In genomic region chr22:36563898-36564297, GRCh38 we compare ENCODE assay signal across 18 cellular contexts. TPM values are rescaled to one million over a fixed set of nuclear protein-coding genes. Genes with fewer than 3 reads are reported as not detected.
DNase-seq lines count a peak whose midpoint lies in the region; ATAC-seq and TF ChIP-seq lines count a peak whose summit lies in the region.
"Had no signal": no experiment of that assay in that cellular context is flagged by ENCODE, and none has a peak within 500 bp of the region (broad histone marks: within the 10 kb centered on the region; RNA-seq: fewer than 3 reads in every experiment).

No MANE protein-coding gene starts in this region.

- peaks cover 27% of the 10 kb centered on the region for H3K4me1 ChIP-seq in BLaER1
- peaks cover 14% of the 10 kb centered on the region for H3K4me1 ChIP-seq in SJCRH30
- H3K4me1 ChIP-seq in osteoblast (ENCODE audit: insufficient read depth, low read length) = peaks cover 6% of the 10 kb centered on the region

- H3K27ac Mint-ChIP-seq in endothelial cell (ENCODE audit: unreplicated experiment) = peak overlapping the region; percentile 15
- H3K27ac Mint-ChIP-seq: CD4-positive, alpha-beta T cell had no signal

- H3K36me3 ChIP-seq in BLaER1 (no peaks in the 10 kb centered on the region), SJCRH30 (no peaks in the 10 kb centered on the region), osteoblast (ENCODE audit: insufficient read depth, low read length) (no peaks in the 10 kb centered on the region)

- H2AFZ ChIP-seq in osteoblast (ENCODE audit: low read length) = no peak overlapping the region

- H3K27me3 ChIP-seq in BLaER1 (peaks cover 21% of the 10 kb centered on the region), SJCRH30 (no peaks in the 10 kb centered on the region), osteoblast (ENCODE audit: insufficient read depth, low read length) (peaks cover 16% of the 10 kb centered on the region)

- no peak overlapping the region for H3K27ac ChIP-seq in BLaER1
- H3K27ac ChIP-seq in SJCRH30 = peak overlapping the region; percentile 79
- no peak overlapping the region for H3K27ac ChIP-seq in osteoblast (ENCODE audit: low read depth, low read length)
- H3K27ac ChIP-seq: C4-2B, HL-60 had no signal

- intact Hi-C loops in Right ventricle myocardium superior (cut with DNase I) = no loop called here

- DNase-seq in SJCRH30 (no peak), endothelial cell (ENCODE audit: low spot score) (no peak), osteoblast (ENCODE audit: insufficient read length, low spot score, missing footprints) (peak; percentile 8), Right ventricle myocardium superior (no peak)
- DNase-seq: 8988T; CD4-positive, alpha-beta T cell; DMS153; DMS79; GF-D8; GOT3; IMR-90; KBM-7 had no signal

- H3K36me3 Mint-ChIP-seq in endothelial cell (ENCODE audit: low read depth, unreplicated experiment) = no peaks in the 10 kb centered on the region

- no peak for ATAC-seq in Right ventricle myocardium superior (ENCODE audit: poor library complexity)
- no peak for ATAC-seq in HG03280 (IDR thresholded peaks at IDR 0.05; ENCODE audit: unreplicated experiment)
- no peak for ATAC-seq in GM18520 (IDR thresholded peaks at IDR 0.05; ENCODE audit: unreplicated experiment)
- ATAC-seq in activated CD4-positive, CD25-positive, alpha-beta regulatory T cell treated with anti-CD3 and anti-CD28 coated beads, Interleukin-2, amount 50 U/mL, for 24 hours = no peak

- no peak for TF ChIP-seq CTCF in endothelial cell (IDR thresholded peaks at IDR 0.05; ENCODE audit: unreplicated experiment)
- no peak for TF ChIP-seq CTCF in osteoblast (IDR thresholded peaks at IDR 0.05; ENCODE audit: extremely low read depth, low read depth, low read length)

- H4K20me1 ChIP-seq in BLaER1 (no peaks in the 10 kb centered on the region), osteoblast (ENCODE audit: insufficient read depth, low read length) (no peaks in the 10 kb centered on the region)

- no peaks in the 10 kb centered on the region for H3K9me3 ChIP-seq in BLaER1
- no peaks in the 10 kb centered on the region for H3K9me3 ChIP-seq in SJCRH30 (replicated peaks)
- H3K9me3 ChIP-seq in osteoblast (ENCODE audit: low read depth, low read length) = no peaks in the 10 kb centered on the region

- peaks cover 2% of the 10 kb centered on the region for H3K27me3 Mint-ChIP-seq in endothelial cell (ENCODE audit: unreplicated experiment)

- no peak overlapping the region for H3K9ac ChIP-seq in BLaER1

- H3K79me2 ChIP-seq in osteoblast (ENCODE audit: insufficient read depth, low read length) = no peaks in the 10 kb centered on the region

- H3K9me3 Mint-ChIP-seq in endothelial cell (ENCODE audit: unreplicated experiment) = no peaks in the 10 kb centered on the region
- H3K9me3 Mint-ChIP-seq: CD4-positive, alpha-beta T cell had no signal

- no peak overlapping the region for H3K4me3 Mint-ChIP-seq in endothelial cell (ENCODE audit: unreplicated experiment)
- H3K4me3 Mint-ChIP-seq: CD4-positive, alpha-beta T cell had no signal

- H3K4me1 Mint-ChIP-seq in endothelial cell (ENCODE audit: unreplicated experiment) = peaks cover 13% of the 10 kb centered on the region

- H3K4me2 ChIP-seq in BLaER1 (peak overlapping the region; percentile 54; the same call in 1 of the 2 replicates), osteoblast (ENCODE audit: insufficient read depth, low read length) (no peak overlapping the region)

- H3K4me3 ChIP-seq in BLaER1 = no peak overlapping the region
- H3K4me3 ChIP-seq in SJCRH30 = peak overlapping the region; percentile 53
- no peak overlapping the region for H3K4me3 ChIP-seq in osteoblast (ENCODE audit: insufficient read depth, low read length)

RNA-seq across cellular contexts. Expression of gene EIF3D, which starts 34.9 kb away (rescaled TPM):
- total RNA-seq in SJCRH30 (2014; rRNA removed; shearing (Covaris generic)) = 211 and 216 TPM in 2 replicates
- 189 TPM for total RNA-seq in endothelial cell (ENCODE audit: unreplicated experiment)
- total RNA-seq in osteoblast = 393 and 412 TPM in 2 replicates
- 66.2 TPM for total RNA-seq in Right ventricle myocardium superior

RNA-seq across cellular contexts. Expression of gene FOXRED2, which starts 57.1 kb away (rescaled TPM):
- 16.9 and 20.9 TPM in 2 replicates for total RNA-seq in SJCRH30 (2014; rRNA removed; shearing (Covaris generic))
- 17.6 TPM for total RNA-seq in endothelial cell (ENCODE audit: unreplicated experiment)
- 15.9 and 16.3 TPM in 2 replicates for total RNA-seq in osteoblast
- total RNA-seq in Right ventricle myocardium superior = 10.3 TPM
